31 cellular contexts compared by ENCODE assay signal in genomic region chr4:34158883-34159282, GRCh38.
DNase-seq lines count a peak whose midpoint lies in the region; ATAC-seq, FAIRE-seq and TF ChIP-seq lines count a peak whose summit lies in the region.
"Had no signal": no experiment of that assay in that cellular context is flagged by ENCODE, and none has a peak within 500 bp of the region (broad histone marks: within the 10 kb centered on the region; RNA-seq: fewer than 3 reads in every experiment).

No MANE protein-coding gene starts in this region.

- no peak for TF ChIP-seq CTCF in astrocyte (IDR thresholded peaks at IDR 0.05; ENCODE audit: insufficient read depth, low read depth, low read length)

- H3K9me3 ChIP-seq in astrocyte (ENCODE audit: insufficient read depth, low read depth, low read length) = no peaks in the 10 kb centered on the region
- H3K9me3 ChIP-seq: A549 had no signal

- no peaks in the 10 kb centered on the region for H3K36me3 ChIP-seq in astrocyte (ENCODE audit: insufficient read depth, low read length)
- H3K36me3 ChIP-seq: lower lobe of right lung, Peyer's patch, tibial nerve had no signal

- no peaks in the 10 kb centered on the region for H3K27me3 ChIP-seq in astrocyte (ENCODE audit: insufficient read depth, low read length)
- H3K27me3 ChIP-seq: Peyer's patch, tibial nerve had no signal

- H3K4me2 ChIP-seq in astrocyte (ENCODE audit: low read length) = no peak overlapping the region
- H3K4me2 ChIP-seq: A549, KMS-11 had no signal

- DNase-seq in EH (ENCODE audit: low read depth) (peak; percentile 81), M059J (ENCODE audit: low read depth) (peak; percentile 96), astrocyte (ENCODE audit: low read depth) (peak; percentile 16), islet precursor cell (peak; percentile 46), cardiac septum (ENCODE audit: low spot score) (no peak), NCI-H446 treated with DMSO at 0.1 percent for 48 hours (lab: John Stamatoyannopoulos, UW) (no peak)
- DNase-seq in activated T-helper 2 cell treated with anti-CD3 and anti-CD28 coated beads, Interferon-gamma antibody, Interleukin-2, Interleukin-4, amounts not matched to agents 10 μg/mL and 5 μg/mL and 100 μg/mL, durations not matched to agents 14 hours and 24 hours and 36 hours (ENCODE audit: low spot score) = no peak
- DNase-seq: activated CD4-positive, alpha-beta T cell treated with anti-CD3 and anti-CD28 coated beads, Interleukin-2, amount 50 U/mL, for 4 hours; activated naive CD4-positive, alpha-beta T cell treated with anti-CD3 and anti-CD28 coated beads, Interleukin-2, amount 50 U/mL, for 16 hours; amniotic stem cell; DMS79 treated with DMSO at 0.1 percent for 48 hours; glutamatergic neuron; lower lobe of right lung; naive thymus-derived CD4-positive, alpha-beta T cell; NCI-H1417 treated with DMSO at 0.1 percent for 48 hours; NCI-H2029 treated with DMSO at 0.1 percent for 48 hours; NCI-H2227 treated with DMSO at 0.1 percent for 48 hours; Peyer's patch; T-cell had no signal

- H4K20me1 ChIP-seq in astrocyte (ENCODE audit: insufficient read depth, low read length) = no peaks in the 10 kb centered on the region

- H3K27me3 Mint-ChIP-seq in astrocyte (ENCODE audit: low read depth, unreplicated experiment) = no peaks in the 10 kb centered on the region
- no peaks in the 10 kb centered on the region for H3K27me3 Mint-ChIP-seq in activated T-helper 2 cell treated with anti-CD3 and anti-CD28 coated beads, Interferon-gamma antibody, Interleukin-2, Interleukin-4, amounts not matched to agents 10 μg/mL and 5 μg/mL and 100 μg/mL, durations not matched to agents 14 hours and 24 hours and 36 hours (ENCODE audit: low read depth)
- H3K27me3 Mint-ChIP-seq: naive thymus-derived CD4-positive, alpha-beta T cell; T-cell had no signal

- peaks cover 2% of the 10 kb centered on the region for H3K4me1 Mint-ChIP-seq in astrocyte (ENCODE audit: low read depth, unreplicated experiment)
- H3K4me1 Mint-ChIP-seq in activated T-helper 2 cell treated with anti-CD3 and anti-CD28 coated beads, Interferon-gamma antibody, Interleukin-2, Interleukin-4, amounts not matched to agents 10 μg/mL and 5 μg/mL and 100 μg/mL, durations not matched to agents 14 hours and 24 hours and 36 hours (ENCODE audit: low read depth) = no peaks in the 10 kb centered on the region
- H3K4me1 Mint-ChIP-seq: naive thymus-derived CD4-positive, alpha-beta T cell; stimulated activated effector memory CD8-positive, alpha-beta T cell treated with anti-CD3 and anti-CD28 coated beads, Interleukin-12 subunit alpha, Interleukin-12 subunit beta, amount 100 ng/mL, for 72 hours; T-cell had no signal

- FAIRE-seq in astrocyte (lab: Jason Lieb, UNC) = no peak
- FAIRE-seq: A549, endothelial cell of umbilical vein, H1, islet of Langerhans, TTC549 had no signal

- peak overlapping the region; percentile 66 for H3K27ac Mint-ChIP-seq in astrocyte (ENCODE audit: unreplicated experiment)
- H3K27ac Mint-ChIP-seq in activated T-helper 2 cell treated with anti-CD3 and anti-CD28 coated beads, Interferon-gamma antibody, Interleukin-2, Interleukin-4, amounts not matched to agents 10 μg/mL and 5 μg/mL and 100 μg/mL, durations not matched to agents 14 hours and 24 hours and 36 hours = no peak overlapping the region
- H3K27ac Mint-ChIP-seq: activated T-helper 1 cell treated with anti-CD3 and anti-CD28 coated beads, Interleukin-12 subunit alpha, Interleukin-12 subunit beta, Interleukin-2, Interleukin-4 antibody, amounts not matched to agents 30 ng/mL and 10 ng/mL and 1 ng/mL, durations not matched to agents 14 hours and 24 hours and 36 hours; naive thymus-derived CD4-positive, alpha-beta T cell; stimulated activated effector memory CD8-positive, alpha-beta T cell treated with anti-CD3 and anti-CD28 coated beads, Interleukin-12 subunit alpha, Interleukin-12 subunit beta, amount 100 ng/mL, for 72 hours; T-cell had no signal

- no peaks in the 10 kb centered on the region for H3K36me3 Mint-ChIP-seq in astrocyte (ENCODE audit: low read depth, unreplicated experiment)
- no peaks in the 10 kb centered on the region for H3K36me3 Mint-ChIP-seq in activated T-helper 2 cell treated with anti-CD3 and anti-CD28 coated beads, Interferon-gamma antibody, Interleukin-2, Interleukin-4, amounts not matched to agents 10 μg/mL and 5 μg/mL and 100 μg/mL, durations not matched to agents 14 hours and 24 hours and 36 hours (ENCODE audit: low read depth)
- H3K36me3 Mint-ChIP-seq: naive thymus-derived CD4-positive, alpha-beta T cell; stimulated activated effector memory CD8-positive, alpha-beta T cell treated with anti-CD3 and anti-CD28 coated beads, Interleukin-12 subunit alpha, Interleukin-12 subunit beta, amount 100 ng/mL, for 72 hours; T-cell had no signal

- ATAC-seq in GM18502 (IDR thresholded peaks at IDR 0.05; ENCODE audit: poor library complexity, unreplicated experiment) = no peak
- ATAC-seq: A549; activated CD4-positive, CD25-positive, alpha-beta regulatory T cell treated with anti-CD3 and anti-CD28 coated beads, Interleukin-2, amount 50 U/mL, for 24 hours; lower lobe of right lung; naive thymus-derived CD4-positive, alpha-beta T cell; stimulated activated effector memory CD8-positive, alpha-beta T cell treated with anti-CD3 and anti-CD28 coated beads, Interleukin-12 subunit alpha, Interleukin-12 subunit beta, amount 100 ng/mL, for 72 hours; T-cell had no signal

- no peak overlapping the region for H3K9ac ChIP-seq in astrocyte (ENCODE audit: low read length)
- H3K9ac ChIP-seq: KMS-11 had no signal

- no peaks in the 10 kb centered on the region for H3K4me1 ChIP-seq in astrocyte (ENCODE audit: insufficient read depth, low read length)
- H3K4me1 ChIP-seq: A549, lower lobe of right lung, Peyer's patch, tibial nerve had no signal

- H2AFZ ChIP-seq in astrocyte (ENCODE audit: low read depth, low read length) = no peak overlapping the region

- H3K4me3 Mint-ChIP-seq in astrocyte (ENCODE audit: unreplicated experiment) = no peak overlapping the region
- H3K4me3 Mint-ChIP-seq in activated T-helper 2 cell treated with anti-CD3 and anti-CD28 coated beads, Interferon-gamma antibody, Interleukin-2, Interleukin-4, amounts not matched to agents 10 μg/mL and 5 μg/mL and 100 μg/mL, durations not matched to agents 14 hours and 24 hours and 36 hours (ENCODE audit: low read depth) = no peak overlapping the region
- H3K4me3 Mint-ChIP-seq: activated T-helper 1 cell treated with anti-CD3 and anti-CD28 coated beads, Interleukin-12 subunit alpha, Interleukin-12 subunit beta, Interleukin-2, Interleukin-4 antibody, amounts not matched to agents 30 ng/mL and 10 ng/mL and 1 ng/mL, durations not matched to agents 14 hours and 24 hours and 36 hours; naive thymus-derived CD4-positive, alpha-beta T cell; stimulated activated effector memory CD8-positive, alpha-beta T cell treated with anti-CD3 and anti-CD28 coated beads, Interleukin-12 subunit alpha, Interleukin-12 subunit beta, amount 100 ng/mL, for 72 hours; T-cell had no signal

- no peaks in the 10 kb centered on the region for H3K79me2 ChIP-seq in astrocyte (ENCODE audit: insufficient read depth, low read length)

- H3K9me3 Mint-ChIP-seq in astrocyte (ENCODE audit: unreplicated experiment) = peaks cover 3% of the 10 kb centered on the region
- H3K9me3 Mint-ChIP-seq in activated T-helper 2 cell treated with anti-CD3 and anti-CD28 coated beads, Interferon-gamma antibody, Interleukin-2, Interleukin-4, amounts not matched to agents 10 μg/mL and 5 μg/mL and 100 μg/mL, durations not matched to agents 14 hours and 24 hours and 36 hours = peaks cover 56% of the 10 kb centered on the region

- H3K4me3 ChIP-seq in astrocyte (ENCODE audit: insufficient read depth, low read depth, low read length) = no peak overlapping the region
- H3K4me3 ChIP-seq: A549, lower lobe of right lung, Peyer's patch, tibial nerve had no signal

- intact Hi-C loops in activated T-helper 2 cell treated with anti-CD3 and anti-CD28 coated beads, Interferon-gamma antibody, Interleukin-2, Interleukin-4, amounts not matched to agents 10 μg/mL and 5 μg/mL and 100 μg/mL, durations not matched to agents 14 hours and 24 hours and 36 hours (cut with micrococcal nuclease) = no loop called here
- intact Hi-C loops in cardiac septum (cut with DNase I) = no loop called here

- no peak overlapping the region for H3K27ac ChIP-seq in astrocyte (ENCODE audit: low read depth, low read length)
- H3K27ac ChIP-seq: A549, HL-60, KMS-11, lower lobe of right lung, Peyer's patch, tibial nerve had no signal

Comparison
In these comparisons a context has a peak if more than half of its experiments do, and no peak if none do; other contexts are left out.
1. DNase-seq: peak in EH (single experiment), M059J (single experiment), astrocyte (single experiment) and islet precursor cell (single experiment); none in activated T-helper 2 cell treated with anti-CD3 and anti-CD28 coated beads, Interferon-gamma antibody, Interleukin-2, Interleukin-4, amounts not matched to agents 10 μg/mL and 5 μg/mL and 100 μg/mL, durations not matched to agents 14 hours and 24 hours and 36 hours (single experiment), cardiac septum (single experiment) and NCI-H446 treated with DMSO at 0.1 percent for 48 hours (single experiment).